ENCODE assay signal across 27 cellular contexts in genomic region chr11:71075116-71075720, GRCh38.
"Had no signal": no experiment of that assay in that cellular context is flagged by ENCODE, and none has a peak within 500 bp of the region (broad histone marks: within the 10 kb centered on the region; RNA-seq: fewer than 3 reads in every experiment).

No MANE protein-coding gene starts in this region.

- H3K4me1 Mint-ChIP-seq: naive thymus-derived CD8-positive, alpha-beta T cell; nephron progenitor cell; neural crest cell had no signal

- H3K27ac Mint-ChIP-seq: naive thymus-derived CD8-positive, alpha-beta T cell; natural killer cell treated with Interleukin-12 subunit alpha and Interleukin-12 subunit beta and Interleukin-15 and Interleukin-18, amount 100 ng/mL, for 72 hours; nephron progenitor cell; progenitor cell of endocrine pancreas; stimulated activated effector memory CD8-positive, alpha-beta T cell treated with anti-CD3 and anti-CD28 coated beads, Interleukin-12 subunit alpha, Interleukin-12 subunit beta, amount 100 ng/mL, for 72 hours; stimulated activated naive B cell treated with anti-CD40 and anti-IgM and Interleukin-4, amounts not matched to agents 10 μg/mL and 1 μg/mL and 100 μg/mL, for 72 hours; stimulated activated naive CD8-positive, alpha-beta T cell treated with anti-CD3 and anti-CD28 coated beads, Interleukin-15, Interleukin-2, amounts not matched to agents 100 ng/mL and 50 ng/mL, for 24 hours; type B pancreatic cell had no signal

- H3K27me3 Mint-ChIP-seq: progenitor cell of endocrine pancreas, type B pancreatic cell had no signal

- H3K4me3 Mint-ChIP-seq: naive thymus-derived CD8-positive, alpha-beta T cell; natural killer cell treated with Interleukin-12 subunit alpha and Interleukin-12 subunit beta and Interleukin-15 and Interleukin-18, amount 100 ng/mL, for 72 hours; nephron progenitor cell; neural crest cell; stimulated activated effector memory CD8-positive, alpha-beta T cell treated with anti-CD3 and anti-CD28 coated beads, Interleukin-12 subunit alpha, Interleukin-12 subunit beta, amount 100 ng/mL, for 72 hours; stimulated activated naive B cell treated with anti-CD40 and anti-IgM and Interleukin-4, amounts not matched to agents 10 μg/mL and 1 μg/mL and 100 μg/mL, for 72 hours; stimulated activated naive CD8-positive, alpha-beta T cell treated with anti-CD3 and anti-CD28 coated beads, Interleukin-15, Interleukin-2, amounts not matched to agents 100 ng/mL and 50 ng/mL, for 24 hours; type B pancreatic cell had no signal

- H3K27me3 ChIP-seq: ovary, right lobe of liver, stomach, thyroid gland, tibial nerve, upper lobe of right lung, uterus had no signal

- H3K9me3 Mint-ChIP-seq: natural killer cell treated with Interleukin-12 subunit alpha and Interleukin-12 subunit beta and Interleukin-15 and Interleukin-18, amount 100 ng/mL, for 72 hours; neural crest cell; stimulated activated effector memory CD8-positive, alpha-beta T cell treated with anti-CD3 and anti-CD28 coated beads, Interleukin-12 subunit alpha, Interleukin-12 subunit beta, amount 100 ng/mL, for 72 hours; stimulated activated naive B cell treated with anti-CD40 and anti-IgM and Interleukin-4, amounts not matched to agents 10 μg/mL and 1 μg/mL and 100 μg/mL, for 72 hours; stimulated activated naive CD8-positive, alpha-beta T cell treated with anti-CD3 and anti-CD28 coated beads, Interleukin-15, Interleukin-2, amounts not matched to agents 100 ng/mL and 50 ng/mL, for 24 hours; type B pancreatic cell had no signal

- H3K27ac ChIP-seq: ovary, parathyroid adenoma, psoas muscle, right lobe of liver, sigmoid colon, stomach, thoracic aorta, thyroid gland, tibial nerve, upper lobe of right lung, uterus had no signal

- DNase-seq: naive thymus-derived CD8-positive, alpha-beta T cell; nephron progenitor cell; occipital lobe; ovary; psoas muscle; right lobe of liver; sigmoid colon; small intestine; stimulated activated CD4-positive, alpha-beta T cell treated with anti-CD3 and anti-CD28 coated beads, Interleukin-15, amount 100 ng/mL, for 24 hours; stimulated activated CD4-positive, alpha-beta T cell treated with anti-CD3 and anti-CD28 coated beads, Interleukin-2, amount 100 ng/mL, for 24 hours; stimulated activated CD4-positive, alpha-beta T cell treated with anti-CD3 and anti-CD28 coated beads, Interleukin-2, amount 100 ng/mL, for 48 hours; stimulated activated CD4-positive, alpha-beta T cell treated with anti-CD3 and anti-CD28 coated beads, Interleukin-4, amount 100 ng/mL, for 24 hours; stimulated activated naive B cell treated with anti-CD40 and anti-IgM and Interleukin-4, amounts not matched to agents 10 μg/mL and 1 μg/mL and 100 μg/mL, for 72 hours; stimulated activated naive CD4-positive, alpha-beta T cell treated with Interleukin-2 at 50 U/mL for 16 hours; stomach; thyroid gland; upper lobe of right lung; uterus had no signal

- H3K9ac ChIP-seq: parathyroid adenoma had no signal

- H3K4me3 ChIP-seq: ovary, psoas muscle, right lobe of liver, sigmoid colon, stomach, thoracic aorta, thyroid gland, tibial nerve, upper lobe of right lung, uterus had no signal

- H3K4me1 ChIP-seq: parathyroid adenoma, psoas muscle, right lobe of liver, sigmoid colon, stomach, thyroid gland, tibial nerve, upper lobe of right lung, uterus had no signal

- H3K36me3 ChIP-seq: ovary, sigmoid colon, thoracic aorta, thyroid gland, tibial nerve, upper lobe of right lung, uterus had no signal

- H3K36me3 Mint-ChIP-seq: naive thymus-derived CD8-positive, alpha-beta T cell; natural killer cell treated with Interleukin-12 subunit alpha and Interleukin-12 subunit beta and Interleukin-15 and Interleukin-18, amount 100 ng/mL, for 72 hours; stimulated activated effector memory CD8-positive, alpha-beta T cell treated with anti-CD3 and anti-CD28 coated beads, Interleukin-12 subunit alpha, Interleukin-12 subunit beta, amount 100 ng/mL, for 72 hours; stimulated activated naive B cell treated with anti-CD40 and anti-IgM and Interleukin-4, amounts not matched to agents 10 μg/mL and 1 μg/mL and 100 μg/mL, for 72 hours had no signal

- H2AFZ ChIP-seq: parathyroid adenoma had no signal

- H3K9me3 ChIP-seq: ovary, psoas muscle, right lobe of liver, sigmoid colon, thoracic aorta, thyroid gland, upper lobe of right lung, uterus had no signal
